In the genomic region with DNA sequence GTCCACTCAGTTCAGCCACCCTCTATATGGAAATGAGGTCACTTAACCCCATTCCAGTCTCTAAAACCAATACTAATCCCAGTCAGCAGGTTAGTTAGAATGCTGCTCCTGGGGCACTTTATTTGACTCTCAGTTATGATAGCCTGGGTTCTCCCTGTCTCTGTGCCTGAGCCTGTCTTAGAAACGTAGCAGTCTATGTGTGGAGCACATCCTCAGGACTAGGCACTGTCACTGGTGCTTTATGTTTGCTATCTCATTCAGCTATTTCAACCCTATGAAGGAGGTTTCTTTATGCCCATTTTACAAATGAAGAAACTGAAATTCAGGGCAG, we compare ENCODE assay signal across 14 cellular contexts.
DNase-seq lines count a peak whose midpoint lies in the region; ATAC-seq and TF ChIP-seq lines count a peak whose summit lies in the region.
"Had no signal": no experiment of that assay in that cellular context is flagged by ENCODE, and none has a peak within 500 bp of the region (broad histone marks: within the 10 kb centered on the region; RNA-seq: fewer than 3 reads in every experiment).

No MANE protein-coding gene starts in this region.

- H3K36me3 Mint-ChIP-seq in Caco-2 (ENCODE audit: insufficient read depth, unreplicated experiment): peaks cover 4% of the 10 kb centered on the region
- no peaks in the 10 kb centered on the region for H3K36me3 Mint-ChIP-seq in activated T-helper 17 cell treated with anti-CD3 and anti-CD28 coated beads, Interleukin-2, amount 50 U/mL, for 72 hours (ENCODE audit: low read depth)
- H3K36me3 Mint-ChIP-seq: CD8-positive, alpha-beta T cell had no signal

- peak overlapping the region; percentile 76 to 86 for H3K9ac ChIP-seq in liver (ENCODE audit: low read depth in 1 of 2, low read length in 2 of 2)

- H3K27ac Mint-ChIP-seq in Caco-2 (ENCODE audit: unreplicated experiment): peak overlapping the region; percentile 60
- H3K27ac Mint-ChIP-seq in activated T-helper 17 cell treated with anti-CD3 and anti-CD28 coated beads, Interleukin-2, amount 50 U/mL, for 72 hours: no peak overlapping the region
- H3K27ac Mint-ChIP-seq: B cell, HFFc6 had no signal

- BruUV-seq in Caco-2 (replicated peaks; lab: Mats Ljungman, UMichigan): no TSS peak

- TF ChIP-seq RAD21 in liver (IDR thresholded peaks at IDR 0.05): no peak

- no peak for DNase-seq in Caco-2
- DNase-seq in aorta: no peak
- DNase-seq in upper lobe of left lung: no peak
- DNase-seq in activated CD4-positive, alpha-beta T cell treated with anti-CD3 and anti-CD28 coated beads, Interleukin-2, amount 50 U/mL, for 48 hours: no peak
- DNase-seq: C1 segment of cervical spinal cord; CD8-positive, alpha-beta T cell; GF-D8; HCEC 1CT; HFFc6 had no signal

- no peaks in the 10 kb centered on the region for H3K27me3 Mint-ChIP-seq in Caco-2 (ENCODE audit: insufficient read depth, unreplicated experiment)
- no peaks in the 10 kb centered on the region for H3K27me3 Mint-ChIP-seq in activated T-helper 17 cell treated with anti-CD3 and anti-CD28 coated beads, Interleukin-2, amount 50 U/mL, for 72 hours

- H3K9me3 ChIP-seq in Caco-2: no peaks in the 10 kb centered on the region
- no peaks in the 10 kb centered on the region for H3K9me3 ChIP-seq in liver (ENCODE audit: control insufficient read depth in 4 of 4, low read length in 3 of 4)
- no peaks in the 10 kb centered on the region for H3K9me3 ChIP-seq in aorta (ENCODE audit: control insufficient read depth, low read length)
- H3K9me3 ChIP-seq in upper lobe of left lung: no peaks in the 10 kb centered on the region

- peak overlapping the region; percentile 72 to 88 for H3K27ac ChIP-seq in liver (ENCODE audit: low read depth in 1 of 2, low read length in 2 of 2)
- H3K27ac ChIP-seq in aorta (ENCODE audit: low read depth in 1 of 2, low read length in 2 of 2): peak overlapping the region; percentile 21 to 67
- H3K27ac ChIP-seq in upper lobe of left lung: no peak overlapping the region
- H3K27ac ChIP-seq: HL-60 had no signal

- no peak for TF ChIP-seq EP300 in upper lobe of left lung (IDR thresholded peaks at IDR 0.05)

- 37% methylated on average over 1 of the region's 1 CpG for WGBS in liver
- WGBS in aorta, 2 donors: 84 to 93% methylated on average over 1 of the region's 1 CpG
- 38 to 77% methylated on average over 1 of the region's 1 CpG for WGBS in upper lobe of left lung, 2 donors

- H3K36me3 ChIP-seq in Caco-2 (ENCODE audit: control insufficient read depth, insufficient read depth, low read length): no peaks in the 10 kb centered on the region
- H3K36me3 ChIP-seq in liver (ENCODE audit: control insufficient read depth in 4 of 4, insufficient read depth in 3 of 4, low read depth in 1 of 4, low read length in 3 of 4): no peaks in the 10 kb centered on the region
- no peaks in the 10 kb centered on the region for H3K36me3 ChIP-seq in aorta (ENCODE audit: control insufficient read depth in 1 of 2, insufficient read depth in 2 of 2, low read length in 1 of 2)
- H3K36me3 ChIP-seq in upper lobe of left lung: no peaks in the 10 kb centered on the region

- TF ChIP-seq CTCF in Caco-2 (IDR thresholded peaks at IDR 0.05; ENCODE audit: insufficient read depth in 1 of 2, low read depth in 1 of 2, low read length in 1 of 2, severe bottlenecking in 1 of 2, unreplicated experiment in 1 of 2): no peak
- no peak for TF ChIP-seq CTCF in liver (IDR thresholded peaks at IDR 0.05; ENCODE audit: low read depth, low read length, missing input control)
- TF ChIP-seq CTCF in upper lobe of left lung (IDR thresholded peaks at IDR 0.05): no peak

- H3K4me3 ChIP-seq in Caco-2 (ENCODE audit: low read depth, low read length) (no peak overlapping the region), liver (ENCODE audit: low read depth in 1 of 3, low read length in 3 of 3) (no peak overlapping the region), aorta (ENCODE audit: low read length in 2 of 2) (no peak overlapping the region), upper lobe of left lung (no peak overlapping the region)

- no peak for ATAC-seq in activated T-helper 17 cell treated with anti-CD3 and anti-CD28 coated beads, Interleukin-2, amount 50 U/mL, for 72 hours (replicated peaks)
- ATAC-seq in aorta (ENCODE audit: low FRiP score) (no peak), HG03460 (IDR thresholded peaks at IDR 0.05; ENCODE audit: unreplicated experiment) (no peak), upper lobe of left lung (ENCODE audit: low FRiP score in 2 of 2) (no peak)
- ATAC-seq: CD8-positive, alpha-beta T cell had no signal

- POLR2A ChIA-PET in Caco-2 (lab: Charles Lee): no interaction called here

- no peak overlapping the region for H3K4me3 Mint-ChIP-seq in Caco-2 (ENCODE audit: unreplicated experiment)
- peak overlapping the region; percentile 53 for H3K4me3 Mint-ChIP-seq in activated T-helper 17 cell treated with anti-CD3 and anti-CD28 coated beads, Interleukin-2, amount 50 U/mL, for 72 hours
- H3K4me3 Mint-ChIP-seq: B cell; CD8-positive, alpha-beta T cell; HFFc6 had no signal

- H3K9me3 Mint-ChIP-seq in Caco-2 (ENCODE audit: unreplicated experiment): no peaks in the 10 kb centered on the region
- H3K9me3 Mint-ChIP-seq in activated T-helper 17 cell treated with anti-CD3 and anti-CD28 coated beads, Interleukin-2, amount 50 U/mL, for 72 hours: no peaks in the 10 kb centered on the region
- H3K9me3 Mint-ChIP-seq: CD8-positive, alpha-beta T cell; HFFc6 had no signal

- peaks cover 41% of the 10 kb centered on the region for H3K4me1 Mint-ChIP-seq in Caco-2 (ENCODE audit: low read depth, unreplicated experiment)
- peaks cover 32% of the 10 kb centered on the region for H3K4me1 Mint-ChIP-seq in activated T-helper 17 cell treated with anti-CD3 and anti-CD28 coated beads, Interleukin-2, amount 50 U/mL, for 72 hours
- H3K4me1 Mint-ChIP-seq: B cell had no signal

- no peak for TF ChIP-seq POLR2A in upper lobe of left lung (IDR thresholded peaks at IDR 0.05)

- H3K27me3 ChIP-seq in Caco-2 (replicated peaks; ENCODE audit: control insufficient read depth, insufficient read depth, low read length) (no peaks in the 10 kb centered on the region), liver (ENCODE audit: control insufficient read depth in 4 of 4, insufficient read depth in 4 of 4, low read length in 3 of 4) (no peaks in the 10 kb centered on the region), aorta (ENCODE audit: control insufficient read depth in 1 of 2, insufficient read depth in 2 of 2, low read length in 1 of 2) (no peaks in the 10 kb centered on the region), upper lobe of left lung (no peaks in the 10 kb centered on the region)

- H3K4me1 ChIP-seq in Caco-2 (peaks cover 39% of the 10 kb centered on the region), liver (ENCODE audit: control insufficient read depth in 4 of 4, insufficient read depth in 4 of 4, low read length in 3 of 4) (peaks cover 2 to 17% (median 8%) of the 10 kb centered on the region in 4 donors), aorta (ENCODE audit: control insufficient read depth in 1 of 2, insufficient read depth in 2 of 2, low read length in 2 of 2) (peaks cover 5 to 9% of the 10 kb centered on the region in 2 donors), upper lobe of left lung (no peaks in the 10 kb centered on the region)

- intact Hi-C loops in Caco-2 (cut with micrococcal nuclease; ENCODE audit: unreplicated experiment) (loop anchor here (1.0 kb wide), 8 partner anchors 11 to 189 kb away; no protein-coding TSS in a partner anchor), aorta (cut with DNase I) (loop anchor here in 1 of 2 donors (10.0 kb wide), 1 partner anchor 160 kb away; no protein-coding TSS in a partner anchor)

- CTCF ChIA-PET in Caco-2 (lab: Charles Lee): interaction anchor here (2.5 kb wide), 1 partner anchor 26 kb away, joined by 6 read pairs; no protein-coding TSS in a partner anchor

TF ChIP-seq in liver, 16 proteins besides CTCF, POLR2A, EP300 and RAD21 (continues in another document):
- TF ChIP-seq REST (IDR thresholded peaks at IDR 0.05) (peak; percentile 18), FOXA2 (IDR thresholded peaks at IDR 0.05) (no peak), GABPA (IDR thresholded peaks at IDR 0.05 in 1 of 2, conservative IDR thresholded peaks at IDR 0.05 in 1 of 2) (no peak), HNF4G (IDR thresholded peaks at IDR 0.05) (no peak), ATF3 (IDR thresholded peaks at IDR 0.05) (no peak)

Comparison
In these comparisons a context has a peak if more than half of its experiments do, and no peak if none do; other contexts are left out.
1. H3K27ac ChIP-seq: peak in liver (2 of 2) and aorta (2 of 2); none in upper lobe of left lung (0 of 4).